13 cellular contexts compared by ENCODE assay signal in genomic region chr15:35195649-35196048, GRCh38.
DNase-seq lines count a peak whose midpoint lies in the region; ATAC-seq and TF ChIP-seq lines count a peak whose summit lies in the region.
"Had no signal": no experiment of that assay in that cellular context is flagged by ENCODE, and none has a peak within 500 bp of the region (broad histone marks: within the 10 kb centered on the region; RNA-seq: fewer than 3 reads in every experiment).

No MANE protein-coding gene starts in this region.

- H3K27me3 Mint-ChIP-seq in WTC11 (ENCODE audit: low read depth) (peaks cover 7% of the 10 kb centered on the region; the same call in 1 of the 2 replicates), nephron progenitor cell (ENCODE audit: low read depth, poor library complexity) (peaks cover 6% of the 10 kb centered on the region)
- H3K27me3 Mint-ChIP-seq: IgD-negative memory B cell had no signal

- TF ChIP-seq CTCF in WTC11 (IDR thresholded peaks at IDR 0.05) (no peak), nephron progenitor cell (IDR thresholded peaks at IDR 0.05) (no peak), GM10248 (IDR thresholded peaks at IDR 0.05; ENCODE audit: control extremely low read depth, extremely low read depth, low read depth, missing control alignments) (no peak)

- peaks cover 29% of the 10 kb centered on the region for H3K36me3 Mint-ChIP-seq in WTC11
- peaks cover 15% of the 10 kb centered on the region for H3K36me3 Mint-ChIP-seq in nephron progenitor cell (ENCODE audit: low read depth)
- H3K36me3 Mint-ChIP-seq: IgD-negative memory B cell had no signal

- peak overlapping the region; percentile 46; the same call in 1 of the 2 replicates for H3K27ac Mint-ChIP-seq in WTC11
- no peak overlapping the region for H3K27ac Mint-ChIP-seq in nephron progenitor cell
- H3K27ac Mint-ChIP-seq: CD8-positive, alpha-beta memory T cell; IgD-negative memory B cell had no signal

- ATAC-seq in WTC11 (peak; percentile 97), GM21381 (IDR thresholded peaks at IDR 0.05; ENCODE audit: unreplicated experiment) (no peak)

- POLR2A ChIA-PET in WTC11 (lab: Charles Lee) (no interaction called here), GM10248 (lab: Yijun Ruan, JAX) (no interaction called here)

- H3K4me1 Mint-ChIP-seq in WTC11 (peaks cover 33% of the 10 kb centered on the region), nephron progenitor cell (no peaks in the 10 kb centered on the region)
- H3K4me1 Mint-ChIP-seq: CD8-positive, alpha-beta memory T cell; IgD-negative memory B cell had no signal

- H3K9me3 Mint-ChIP-seq in WTC11 (peaks cover 38% of the 10 kb centered on the region), nephron progenitor cell (peaks cover 21% of the 10 kb centered on the region)

- DNase-seq in NCI-H82 (lab: John Stamatoyannopoulos, UW) = peak; percentile 27
- no peak for DNase-seq in NCI-H82 treated with DMSO at 0.1 percent for 48 hours (lab: John Stamatoyannopoulos, UW; ENCODE audit: unreplicated experiment)
- peak; percentile 21 for DNase-seq in WTC11 (ENCODE audit: low spot score)
- peak; percentile 40 for DNase-seq in iPS DF 19.7 (ENCODE audit: low read depth, low spot score)
- DNase-seq in nephron progenitor cell = no peak
- no peak for DNase-seq in putamen (ENCODE audit: low spot score)
- DNase-seq in GM10248 (ENCODE audit: extremely low spot score) = no peak
- DNase-seq: AML-193; Caco-2; CD8-positive, alpha-beta memory T cell; DMS53 had no signal

- CTCF ChIA-PET in WTC11 (lab: Charles Lee) (interaction anchor here (0.6 to 2.5 kb wide), 12 partner anchors 9 to 438 kb away, joined by 3 to 16 read pairs (median 4); no protein-coding TSS in a partner anchor), GM10248 (lab: Yijun Ruan, JAX) (interaction anchor here (1.2 kb wide), 1 partner anchor 14 kb away, joined by 4 read pairs; no protein-coding TSS in a partner anchor)

- H3K4me3 Mint-ChIP-seq in WTC11 = no peak overlapping the region
- no peak overlapping the region for H3K4me3 Mint-ChIP-seq in nephron progenitor cell
- H3K4me3 Mint-ChIP-seq: CD8-positive, alpha-beta memory T cell; IgD-negative memory B cell had no signal

TF ChIP-seq in WTC11, 78 proteins besides CTCF, POLR2A, EP300 and RAD21:
- TF ChIP-seq E2F4 (CRISPR knock-in tag; IDR thresholded peaks at IDR 0.05; ENCODE audit: borderline replicate concordance, low read depth) (no peak), ZNF138 (CRISPR knock-in tag; conservative IDR thresholded peaks at IDR 0.05) (no peak), ZNF423 (CRISPR knock-in tag; IDR thresholded peaks at IDR 0.05) (peak; percentile 35; the same call in 1 of the 2 replicates)

Comparison
In these comparisons a context has a peak if more than half of its experiments do, and no peak if none do; other contexts are left out.
1. DNase-seq: peak in NCI-H82 (single experiment), WTC11 (single experiment) and iPS DF 19.7 (single experiment); none in NCI-H82 treated with DMSO at 0.1 percent for 48 hours (single experiment), nephron progenitor cell (single experiment), putamen (single experiment) and GM10248 (single experiment).